10 cellular contexts compared by ENCODE assay signal in genomic region chr4:69830529-69831269, GRCh38. TPM values are rescaled to one million over a fixed set of nuclear protein-coding genes. Genes with fewer than 3 reads are reported as not detected.
DNase-seq lines count a peak whose midpoint lies in the region; ATAC-seq and TF ChIP-seq lines count a peak whose summit lies in the region.
"Had no signal": no experiment of that assay in that cellular context is flagged by ENCODE, and none has a peak within 500 bp of the region (broad histone marks: within the 10 kb centered on the region; RNA-seq: fewer than 3 reads in every experiment).

No MANE protein-coding gene starts in this region.

- no peak overlapping the region for H2AFZ ChIP-seq in SK-N-SH (ENCODE audit: low read depth)

- H3K4me1 ChIP-seq in SK-N-SH (ENCODE audit: control insufficient read depth in 1 of 2, insufficient read depth in 2 of 2, low read depth in 1 of 2, low read length in 1 of 2): no peaks in the 10 kb centered on the region; a peak in 1 of 4 replicates
- peaks cover 0 to 22% of the 10 kb centered on the region in 2 donors for H3K4me1 ChIP-seq in left lung
- H3K4me1 ChIP-seq in ovary (ENCODE audit: insufficient read depth): no peaks in the 10 kb centered on the region

- TF ChIP-seq EP300 in SK-N-SH (IDR thresholded peaks at IDR 0.05; ENCODE audit: borderline replicate concordance in 1 of 2, low read depth in 1 of 2, low read length in 1 of 2): no peak
- TF ChIP-seq EP300 in ovary (IDR thresholded peaks at IDR 0.05): no peak

- H3F3A ChIP-seq in SK-N-SH (replicated peaks; ENCODE audit: insufficient read depth): no peaks in the 10 kb centered on the region

- H3K9me2 ChIP-seq in SK-N-SH: no peaks in the 10 kb centered on the region

- ATAC-seq in HG02759 (IDR thresholded peaks at IDR 0.05; ENCODE audit: unreplicated experiment): peak; percentile 22
- peak; percentile 60 for ATAC-seq in left lung
- no peak for ATAC-seq in HG03342 (IDR thresholded peaks at IDR 0.05; ENCODE audit: unreplicated experiment)
- ATAC-seq: HCT116 had no signal

- H3K79me2 ChIP-seq in SK-N-SH (ENCODE audit: insufficient read depth): no peaks in the 10 kb centered on the region

- no peaks in the 10 kb centered on the region for H3K36me3 ChIP-seq in SK-N-SH (replicated peaks in 1 of 2; ENCODE audit: control insufficient read depth in 1 of 2, insufficient read depth in 2 of 2, low read length in 1 of 2)
- H3K36me3 ChIP-seq in left lung: no peaks in the 10 kb centered on the region
- H3K36me3 ChIP-seq in ovary: no peaks in the 10 kb centered on the region

- CTCF ChIA-PET in SK-N-SH (lab: Yijun Ruan, JAX): no interaction called here

- H3K9me3 ChIP-seq in SK-N-SH (no peaks in the 10 kb centered on the region), left lung (no peaks in the 10 kb centered on the region), ovary (no peaks in the 10 kb centered on the region)

- H4K20me1 ChIP-seq in SK-N-SH (ENCODE audit: insufficient read depth): no peaks in the 10 kb centered on the region

- intact Hi-C loops in left lung (cut with DNase I) (no loop called here), ovary (cut with DNase I) (no loop called here)

- no peak for TF ChIP-seq POLR2A in ovary (IDR thresholded peaks at IDR 0.05)

- peak overlapping the region in 1 of 2 experiments; percentile 62; a peak in 2 of 4 replicates for H3K27ac ChIP-seq in SK-N-SH (ENCODE audit: low read depth in 2 of 2, low read length in 1 of 2)
- H3K27ac ChIP-seq in left lung: peak overlapping the region in 1 of 2 donors; percentile 87
- H3K27ac ChIP-seq in ovary: no peak overlapping the region

- no peak; the same call in none of the 2 replicates for TF ChIP-seq CTCF in SK-N-SH (IDR thresholded peaks at IDR 0.05)
- no peak for TF ChIP-seq CTCF in left lung (IDR thresholded peaks at IDR 0.05)
- no peak for TF ChIP-seq CTCF in GM10266 (IDR thresholded peaks at IDR 0.05; ENCODE audit: control insufficient read depth, insufficient read depth, low read depth, missing control alignments)
- TF ChIP-seq CTCF in ovary (IDR thresholded peaks at IDR 0.05): no peak

- no peak overlapping the region for H3K9ac ChIP-seq in SK-N-SH

- no peak for TF ChIP-seq RAD21 in SK-N-SH (IDR thresholded peaks at IDR 0.05; ENCODE audit: low read length)

- H3K4me3 ChIP-seq in SK-N-SH (ENCODE audit: low read depth in 2 of 2, low read length in 1 of 2) (no peak overlapping the region), left lung (no peak overlapping the region), ovary (no peak overlapping the region)

- DNase-seq in DMS53 treated with DMSO at 0.1 percent for 48 hours (lab: John Stamatoyannopoulos, UW; ENCODE audit: unreplicated experiment) (peak; percentile 89), SK-N-SH (no peak), left lung (no peak), NCI-H2227 treated with DMSO at 0.1 percent for 48 hours (lab: John Stamatoyannopoulos, UW) (no peak), GM10266 (ENCODE audit: extremely low spot score) (no peak), ovary (no peak)
- DNase-seq: activated T-cell treated with anti-CD3 and anti-CD28 coated beads, Interleukin-2, amount 50 U/mL, for 72 hours had no signal

- H3K27me3 ChIP-seq in SK-N-SH (ENCODE audit: insufficient read depth) (no peaks in the 10 kb centered on the region), left lung (no peaks in the 10 kb centered on the region), ovary (no peaks in the 10 kb centered on the region)

- no peak overlapping the region for H3K4me2 ChIP-seq in SK-N-SH

- POLR2A ChIA-PET in SK-N-SH (lab: Yijun Ruan, JAX): no interaction called here

- 16% methylated on average over 6 of the region's 6 CpGs for WGBS in SK-N-SH (ENCODE audit: low lambda C conversion rate)
- 65 to 66% (median 65%) methylated on average over 6 of the region's 6 CpGs for WGBS in ovary, 3 donors

TF ChIP-seq in SK-N-SH, 30 proteins besides CTCF, POLR2A, EP300 and RAD21:
- TF ChIP-seq YY1 (IDR thresholded peaks at IDR 0.05; ENCODE audit: low read depth): no peak
- peak; percentile 33 for TF ChIP-seq TCF12 (IDR thresholded peaks at IDR 0.05)
- 0 out of 2 replicates have a peak, but pooled peaks have one; percentile 14 for TF ChIP-seq SIN3A (IDR thresholded peaks at IDR 0.05; ENCODE audit: borderline replicate concordance, low read depth, low read length)
TF ChIP-seq in SK-N-SH: peak in this region for 2.

RNA-seq across cellular contexts. Expression of gene SULT1E1, which starts 29.2 kb away (rescaled TPM):
- polyA plus RNA-seq in SK-N-SH (2012; rRNA removed) (13.7 and 21.5 TPM in 2 replicates), ovary (under 1 TPM in 1 of 2 donors, not detected in 1; 0.17 TPM)
- 16.3 and 21.8 TPM in 2 replicates for polyA plus RNA-seq in SK-N-SH (2012; cell fraction: cytosol; rRNA removed)
- polyA plus RNA-seq in SK-N-SH (2012; cell fraction: nucleus; rRNA removed): 16.4 and 44.9 TPM in 2 replicates
- total RNA-seq in left lung (10 to 100 TPM in 1 of 2 donors, 1 to 10 TPM in 1; 7.7 to 12.0 TPM), ovary (under 1 TPM in 5 of 7 donors, not detected in 2; 0.12 to 0.65 (median 0.25) TPM)
- total RNA-seq: activated T-cell treated with anti-CD3 and anti-CD28 coated beads, Interleukin-2, amount 50 U/mL, for 72 hours had no signal

Comparison
In these comparisons a context has a peak if more than half of its experiments do, and no peak if none do; other contexts are left out.
1. RNA of gene SULT1E1, which starts 29.2 kb away (total RNA-seq): 7.7 to 12.0 TPM in left lung; 0.12 to 0.65 TPM in ovary; every median in the first group is over 4 times any median in the second.